30 cellular contexts compared by ENCODE assay signal in genomic region chr3:153704115-153704514, GRCh38.
DNase-seq lines count a peak whose midpoint lies in the region; ATAC-seq and TF ChIP-seq lines count a peak whose summit lies in the region.
"Had no signal": no experiment of that assay in that cellular context is flagged by ENCODE, and none has a peak within 500 bp of the region (broad histone marks: within the 10 kb centered on the region; RNA-seq: fewer than 3 reads in every experiment).

No MANE protein-coding gene starts in this region.

- H3K4me1 ChIP-seq in A673 (ENCODE audit: insufficient read depth, low read length, poor library complexity, severe bottlenecking) (no peaks in the 10 kb centered on the region), foreskin keratinocyte (no peaks in the 10 kb centered on the region), tibial nerve (no peaks in the 10 kb centered on the region)
- H3K4me1 ChIP-seq: esophagus squamous epithelium, HAP-1, left ventricle myocardium inferior, right lobe of liver, vagina had no signal

- H3K27ac ChIP-seq in A673 (ENCODE audit: low read depth, low read length, poor library complexity, severe bottlenecking) (no peak overlapping the region), RWPE1 (no peak overlapping the region), foreskin keratinocyte (no peak overlapping the region), tibial nerve (no peak overlapping the region)
- H3K27ac ChIP-seq: esophagus squamous epithelium, KMS-11, left ventricle myocardium inferior, right lobe of liver, thoracic aorta, vagina had no signal

- no peaks in the 10 kb centered on the region for H3K9me3 Mint-ChIP-seq in T-cell
- H3K9me3 Mint-ChIP-seq: activated naive CD4-positive, alpha-beta T cell treated with anti-CD3 and anti-CD28 coated beads, Interleukin-2, amount 50 U/mL, for 72 hours had no signal

- TF ChIP-seq POLR2A in tibial nerve (IDR thresholded peaks at IDR 0.05), result no peak

- H3K4me1 Mint-ChIP-seq in T-cell, result no peaks in the 10 kb centered on the region
- H3K4me1 Mint-ChIP-seq: activated CD4-positive, alpha-beta T cell treated with anti-CD3 and anti-CD28 coated beads for 36 hours; immature natural killer cell; T-helper 17 cell had no signal

- TF ChIP-seq EP300 in tibial nerve (IDR thresholded peaks at IDR 0.05), result no peak

- H3K4me3 ChIP-seq in A673 (ENCODE audit: low read depth, low read length, poor library complexity, severe bottlenecking), result no peak overlapping the region
- no peak overlapping the region for H3K4me3 ChIP-seq in tibial nerve
- H3K4me3 ChIP-seq: esophagus squamous epithelium, HAP-1, left ventricle myocardium inferior, right lobe of liver, thoracic aorta, vagina had no signal

- TF ChIP-seq CTCF in A673 (conservative IDR thresholded peaks at IDR 0.05; ENCODE audit: low read depth, low read length) (0 out of 2 replicates have a peak, but pooled peaks have one; percentile 26), RWPE1 (conservative IDR thresholded peaks at IDR 0.05; ENCODE audit: low read depth) (no peak), foreskin keratinocyte (conservative IDR thresholded peaks at IDR 0.05) (peak; percentile 47), tibial nerve (IDR thresholded peaks at IDR 0.05) (no peak)

- H3K27me3 Mint-ChIP-seq in T-cell, result peaks cover 2 to 7% of the 10 kb centered on the region in 2 donors

- intact Hi-C loops in A673 (cut with micrococcal nuclease; ENCODE audit: unreplicated experiment), result no loop called here

- ATAC-seq in foreskin keratinocyte (peak; percentile 47), T-cell (replicated peaks in 1 of 4) (no peak)
- ATAC-seq: activated CD4-positive, alpha-beta T cell treated with anti-CD3 and anti-CD28 coated beads for 36 hours; activated naive CD4-positive, alpha-beta T cell treated with anti-CD3 and anti-CD28 coated beads, Interleukin-2, amount 50 U/mL, for 72 hours; T-helper 17 cell had no signal

- POLR2A ChIA-PET in A673 (lab: Charles Lee; ENCODE audit: low non-redundant PET) (no interaction called here), RWPE1 (lab: Yijun Ruan, JAX; ENCODE audit: low non-redundant PET) (no interaction called here), T-cell (lab: Charles Lee) (no interaction called here)

- peaks cover 16% of the 10 kb centered on the region for H3K27me3 ChIP-seq in A673 (replicated peaks; ENCODE audit: insufficient read depth, low read depth, low read length, poor library complexity)
- peaks cover 30% of the 10 kb centered on the region for H3K27me3 ChIP-seq in foreskin keratinocyte
- H3K27me3 ChIP-seq in tibial nerve, result no peaks in the 10 kb centered on the region
- H3K27me3 ChIP-seq: esophagus squamous epithelium, vagina had no signal

- peak; percentile 5 for DNase-seq in A673 (ENCODE audit: low spot score)
- peak; percentile 11 for DNase-seq in HT1080 (ENCODE audit: low read depth)
- DNase-seq in RWPE1 (ENCODE audit: low spot score), result peak; percentile 1
- peak in 1 of 2 donors; percentile 31 for DNase-seq in foreskin keratinocyte
- no peak for DNase-seq in germinal center (ENCODE audit: low spot score)
- no peak for DNase-seq in iPS-NIHi7 (ENCODE audit: extremely low spot score)
- no peak for DNase-seq in tibial nerve (ENCODE audit: low spot score in 2 of 2)
- DNase-seq in T-cell, result no peak
- DNase-seq: ACHN; activated CD4-positive, alpha-beta T cell treated with anti-CD3 and anti-CD28 coated beads for 36 hours; activated T-cell treated with anti-CD3 and anti-CD28 coated beads for 4 hours; aorta; cortex of kidney; DMS79; esophagus squamous epithelium; hippocampal formation; immature natural killer cell; left ventricle myocardium inferior; NCI-H146; NCI-H2171; NCI-H524 treated with DMSO at 0.1 percent for 48 hours; posterior cingulate gyrus; right lobe of liver; stimulated activated naive CD4-positive, alpha-beta T cell treated with Interleukin-2 at 50 U/mL for 16 hours; T-helper 17 cell had no signal

- 53 to 100% methylated on average over 1 of the region's 1 CpG for WGBS in tibial nerve, 2 donors

- H3K9me3 ChIP-seq in A673 (ENCODE audit: low read depth, low read length, poor library complexity, severe bottlenecking) (no peaks in the 10 kb centered on the region), tibial nerve (no peaks in the 10 kb centered on the region)
- H3K9me3 ChIP-seq: esophagus squamous epithelium, HAP-1, right lobe of liver, thoracic aorta, vagina had no signal

- H3K4me3 Mint-ChIP-seq in T-cell, result no peak overlapping the region
- H3K4me3 Mint-ChIP-seq: activated CD4-positive, alpha-beta T cell treated with anti-CD3 and anti-CD28 coated beads for 36 hours; immature natural killer cell; T-helper 17 cell had no signal

- no peaks in the 10 kb centered on the region for H3K36me3 ChIP-seq in A673 (ENCODE audit: insufficient read depth, low read length, poor library complexity, severe bottlenecking)
- no peaks in the 10 kb centered on the region for H3K36me3 ChIP-seq in tibial nerve
- H3K36me3 ChIP-seq: esophagus squamous epithelium, HAP-1, left ventricle myocardium inferior, right lobe of liver, thoracic aorta, vagina had no signal

- H3K27ac Mint-ChIP-seq in T-cell, result no peak overlapping the region
- H3K27ac Mint-ChIP-seq: activated CD4-positive, alpha-beta T cell treated with anti-CD3 and anti-CD28 coated beads for 36 hours; activated naive CD4-positive, alpha-beta T cell treated with anti-CD3 and anti-CD28 coated beads, Interleukin-2, amount 50 U/mL, for 72 hours; immature natural killer cell; T-helper 17 cell had no signal

- BruUV-seq in A673 (replicated peaks; lab: Mats Ljungman, UMichigan), result no TSS peak

- CTCF ChIA-PET in A673 (lab: Charles Lee), result no interaction called here
- CTCF ChIA-PET in RWPE1 (lab: Yijun Ruan, JAX), result no interaction called here
- CTCF ChIA-PET in T-cell (lab: Charles Lee), result no interaction called here

- no peaks in the 10 kb centered on the region for H3K36me3 Mint-ChIP-seq in T-cell
- H3K36me3 Mint-ChIP-seq: activated naive CD4-positive, alpha-beta T cell treated with anti-CD3 and anti-CD28 coated beads, Interleukin-2, amount 50 U/mL, for 72 hours; immature natural killer cell had no signal

Comparison
In these comparisons a context has a peak if more than half of its experiments do, and no peak if none do; other contexts are left out.
1. DNase-seq: peak in A673 (single experiment), HT1080 (single experiment) and RWPE1 (single experiment); none in germinal center (single experiment), iPS-NIHi7 (single experiment), tibial nerve (0 of 2) and T-cell (0 of 34).
2. CTCF ChIP-seq: peak in A673 (single experiment) and foreskin keratinocyte (single experiment); none in RWPE1 (single experiment) and tibial nerve (0 of 5).